14 cellular contexts compared by ENCODE assay signal in the genomic region with DNA sequence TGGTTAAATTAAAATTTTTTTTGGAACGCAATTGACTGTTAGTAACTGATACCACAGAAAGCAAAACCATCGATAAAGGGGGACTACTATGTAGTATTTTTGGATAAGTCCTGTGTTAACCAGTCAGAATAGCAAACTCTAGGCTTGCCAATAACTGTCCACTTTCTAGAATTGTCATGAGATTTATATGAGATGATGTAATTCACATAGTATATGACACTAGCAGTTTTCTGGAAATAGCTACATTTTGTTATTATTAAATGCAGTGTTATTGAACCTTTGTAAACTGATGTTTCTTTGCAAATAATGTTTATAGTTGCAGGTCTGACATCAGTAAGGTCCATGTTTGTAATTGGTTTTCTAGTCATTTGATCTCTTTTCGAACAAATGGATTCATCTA.
"Had no signal": no experiment of that assay in that cellular context is flagged by ENCODE, and none has a peak within 500 bp of the region (broad histone marks: within the 10 kb centered on the region; RNA-seq: fewer than 3 reads in every experiment).

No MANE protein-coding gene starts in this region.

- DNase-seq: activated CD4-positive, alpha-beta T cell treated with anti-CD3 and anti-CD28 coated beads, Interleukin-2, amount 50 U/mL, for 1 hour; activated CD4-positive, CD25-positive, alpha-beta regulatory T cell; activated effector memory CD4-positive, alpha-beta T cell treated with anti-CD3 and anti-CD28 coated beads, Interleukin-2, amount 50 U/mL, for 16 hours; activated naive CD8-positive, alpha-beta T cell treated with anti-CD3 and anti-CD28 coated beads, Interleukin-2, amount 10 ng/mL, durations not matched to agents 7 days and 5 days; activated T-cell treated with anti-CD3 and anti-CD28 coated beads, Interleukin-2, amount 50 U/mL, for 4 hours; heart right ventricle; psoas muscle; spleen had no signal

- H3K27me3 ChIP-seq: gastroesophageal sphincter, heart right ventricle, spleen had no signal

- H3K27ac ChIP-seq: epithelial cell of prostate, gastroesophageal sphincter, psoas muscle, spleen, thoracic aorta had no signal

- H3K9me3 Mint-ChIP-seq: activated naive CD8-positive, alpha-beta T cell treated with anti-CD3 and anti-CD28 coated beads, Interleukin-2, amount 10 ng/mL, durations not matched to agents 7 days and 5 days; activated T-cell treated with anti-CD3 and anti-CD28 coated beads, Interleukin-2, amount 50 U/mL, for 4 hours; neural crest cell; T-helper 2 cell treated with Interferon-gamma antibody and Interleukin-4, amounts not matched to agents 5 μg/mL and 100 μg/mL, for 36 hours had no signal

- H3K4me3 ChIP-seq: gastroesophageal sphincter, heart right ventricle, psoas muscle, spleen, thoracic aorta had no signal

- H3K27me3 Mint-ChIP-seq: activated naive CD8-positive, alpha-beta T cell treated with anti-CD3 and anti-CD28 coated beads, Interleukin-2, amount 10 ng/mL, durations not matched to agents 7 days and 5 days had no signal

- ATAC-seq: activated T-cell treated with anti-CD3 and anti-CD28 coated beads, Interleukin-2, amount 50 U/mL, for 4 hours; gastroesophageal sphincter; psoas muscle; sciatic nerve had no signal

- H3K4me1 Mint-ChIP-seq: neural crest cell had no signal

- H3K9me3 ChIP-seq: gastroesophageal sphincter, heart right ventricle, psoas muscle, spleen, thoracic aorta had no signal

- H3K4me3 Mint-ChIP-seq: activated naive CD8-positive, alpha-beta T cell treated with anti-CD3 and anti-CD28 coated beads, Interleukin-2, amount 10 ng/mL, durations not matched to agents 7 days and 5 days; activated T-cell treated with anti-CD3 and anti-CD28 coated beads, Interleukin-2, amount 50 U/mL, for 4 hours; neural crest cell; T-helper 2 cell treated with Interferon-gamma antibody and Interleukin-4, amounts not matched to agents 5 μg/mL and 100 μg/mL, for 36 hours had no signal

- H3K27ac Mint-ChIP-seq: activated naive CD8-positive, alpha-beta T cell treated with anti-CD3 and anti-CD28 coated beads, Interleukin-2, amount 10 ng/mL, durations not matched to agents 7 days and 5 days; T-helper 2 cell treated with Interferon-gamma antibody and Interleukin-4, amounts not matched to agents 5 μg/mL and 100 μg/mL, for 36 hours had no signal
